ENCODE assay signal across 11 cellular contexts in the genomic region with DNA sequence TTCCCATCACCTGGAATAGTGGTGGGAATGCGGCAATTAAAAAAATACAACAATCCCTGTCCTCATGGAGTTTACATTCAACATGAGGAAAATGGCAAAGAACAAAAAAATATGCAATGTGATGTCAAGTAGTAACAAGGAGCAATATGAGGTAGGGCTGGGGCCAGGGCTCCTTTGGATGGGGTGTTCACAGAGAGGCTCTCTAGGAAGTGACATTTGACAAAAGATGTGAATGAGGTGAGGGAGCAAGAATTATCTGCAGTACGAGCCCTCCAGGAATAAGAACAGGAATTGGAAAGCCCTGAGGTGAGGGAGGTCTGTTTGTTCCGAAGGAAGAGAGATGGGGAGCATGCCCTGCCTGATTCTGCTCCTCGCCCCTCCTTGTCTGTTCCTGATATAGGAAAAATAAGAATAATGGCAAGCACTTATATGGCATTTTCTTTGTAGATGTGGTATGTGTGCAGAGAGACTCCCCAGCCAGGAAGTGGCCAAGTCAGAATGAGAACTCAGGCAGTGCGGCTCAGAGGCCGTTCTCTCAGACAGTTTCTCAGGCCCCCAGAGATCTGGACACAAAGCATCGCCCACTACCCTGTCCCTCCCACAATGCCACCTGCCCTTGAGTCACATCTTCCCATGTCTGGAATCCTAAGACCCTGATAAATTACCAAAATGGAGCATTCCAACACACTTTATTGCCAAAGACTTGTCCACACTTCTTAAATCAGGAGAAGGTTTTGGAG.
DNase-seq lines count a peak whose midpoint lies in the region; ATAC-seq, FAIRE-seq and TF ChIP-seq lines count a peak whose summit lies in the region.
"Had no signal": no experiment of that assay in that cellular context is flagged by ENCODE, and none has a peak within 500 bp of the region (broad histone marks: within the 10 kb centered on the region; RNA-seq: fewer than 3 reads in every experiment).

No MANE protein-coding gene starts in this region.

- H3K9me3 Mint-ChIP-seq in activated naive CD4-positive, alpha-beta T cell treated with anti-CD3 and anti-CD28 coated beads, Interleukin-2, amount 10 ng/mL, durations not matched to agents 7 days and 5 days, result no peaks in the 10 kb centered on the region

- no peaks in the 10 kb centered on the region for H3K4me1 ChIP-seq in small intestine (ENCODE audit: control insufficient read depth in 2 of 2, insufficient read depth in 1 of 2, low read depth in 1 of 2, low read length in 1 of 2)
- H3K4me1 ChIP-seq: parathyroid adenoma had no signal

- H3K4me3 ChIP-seq in small intestine (ENCODE audit: low read depth in 1 of 2, low read length in 2 of 2), result no peak overlapping the region

- ATAC-seq in HG02798 (IDR thresholded peaks at IDR 0.05; ENCODE audit: poor library complexity, unreplicated experiment) (peak; percentile 83), T-helper 17 cell (no peak)

- CTCF ChIA-PET in activated naive CD4-positive, alpha-beta T cell treated with anti-CD3 and anti-CD28 coated beads, Interleukin-2, amount 10 ng/mL, durations not matched to agents 7 days and 5 days (lab: Charles Lee), result no interaction called here

- peaks cover 17% of the 10 kb centered on the region for H3K4me1 Mint-ChIP-seq in activated naive CD4-positive, alpha-beta T cell treated with anti-CD3 and anti-CD28 coated beads, Interleukin-2, amount 10 ng/mL, durations not matched to agents 7 days and 5 days
- H3K4me1 Mint-ChIP-seq in T-helper 17 cell, result peaks cover 11% of the 10 kb centered on the region

- TF ChIP-seq CTCF in D721Med (IDR thresholded peaks at IDR 0.05; ENCODE audit: insufficient read depth, missing control alignments), result no peak

- no peak overlapping the region for H3K27ac ChIP-seq in small intestine (ENCODE audit: low read depth in 1 of 2, low read length in 1 of 2)
- H3K27ac ChIP-seq: epithelial cell of prostate, parathyroid adenoma had no signal

- H3K36me3 ChIP-seq in small intestine (ENCODE audit: control insufficient read depth in 2 of 2, insufficient read depth in 2 of 2, low read length in 2 of 2), result no peaks in the 10 kb centered on the region

- H3K9me3 ChIP-seq in T-helper 17 cell (ENCODE audit: control insufficient read depth, low read length, poor library complexity, severe bottlenecking) (peaks cover 5% of the 10 kb centered on the region), small intestine (ENCODE audit: control insufficient read depth, low read depth) (no peaks in the 10 kb centered on the region)

- H3K27ac Mint-ChIP-seq in activated naive CD4-positive, alpha-beta T cell treated with anti-CD3 and anti-CD28 coated beads, Interleukin-2, amount 10 ng/mL, durations not matched to agents 7 days and 5 days, result peak overlapping the region; percentile 24
- peak overlapping the region; percentile 77 for H3K27ac Mint-ChIP-seq in T-helper 17 cell

- 73 to 79% (median 78%) methylated on average over 7 of the region's 7 CpGs for WGBS in small intestine, 3 donors

- no peaks in the 10 kb centered on the region for H3K27me3 ChIP-seq in small intestine (ENCODE audit: control insufficient read depth in 2 of 2, insufficient read depth in 2 of 2, low read length in 2 of 2)

- FAIRE-seq in D721Med (lab: Jason Lieb, UNC), result no peak
- FAIRE-seq in small intestine (lab: Jason Lieb, UNC), result no peak

- no peak overlapping the region for H3K4me3 Mint-ChIP-seq in activated naive CD4-positive, alpha-beta T cell treated with anti-CD3 and anti-CD28 coated beads, Interleukin-2, amount 10 ng/mL, durations not matched to agents 7 days and 5 days
- no peak overlapping the region for H3K4me3 Mint-ChIP-seq in T-helper 17 cell

- no peaks in the 10 kb centered on the region for H3K27me3 Mint-ChIP-seq in activated naive CD4-positive, alpha-beta T cell treated with anti-CD3 and anti-CD28 coated beads, Interleukin-2, amount 10 ng/mL, durations not matched to agents 7 days and 5 days
- no peaks in the 10 kb centered on the region for H3K27me3 Mint-ChIP-seq in T-helper 17 cell

- DNase-seq in activated naive CD4-positive, alpha-beta T cell treated with anti-CD3 and anti-CD28 coated beads, Interleukin-2, amount 10 ng/mL, durations not matched to agents 7 days and 5 days, result no peak
- DNase-seq in activated naive CD4-positive, alpha-beta T cell treated with anti-CD3 and anti-CD28 coated beads, Interleukin-2, amount 50 U/mL, for 16 hours, result no peak
- DNase-seq in T-helper 17 cell (no peak), D721Med (ENCODE audit: insufficient read length, low spot score) (no peak), small intestine (no peak), NCI-H2081 treated with DMSO at 0.1 percent for 48 hours (lab: John Stamatoyannopoulos, UW) (no peak)
- DNase-seq in NK-92 treated with Interleukin-12 subunit alpha and Interleukin-12 subunit beta, amount 100 ng/mL, for 24 hours (lab: John Stamatoyannopoulos, UW), result no peak
- DNase-seq: NCI-H446 treated with DMSO at 0.1 percent for 48 hours had no signal

- peaks cover 57% of the 10 kb centered on the region for H3K36me3 Mint-ChIP-seq in activated naive CD4-positive, alpha-beta T cell treated with anti-CD3 and anti-CD28 coated beads, Interleukin-2, amount 10 ng/mL, durations not matched to agents 7 days and 5 days
- H3K36me3 Mint-ChIP-seq in T-helper 17 cell (ENCODE audit: low read depth), result peaks cover 6% of the 10 kb centered on the region
